Comparison of ENCODE assay signal across 9 cellular contexts in genomic region chr9:120867676-120868338, GRCh38. TPM values are rescaled to one million over a fixed set of nuclear protein-coding genes. Genes with fewer than 3 reads are reported as not detected.
DNase-seq lines count a peak whose midpoint lies in the region; ATAC-seq and TF ChIP-seq lines count a peak whose summit lies in the region.
"Had no signal": no experiment of that assay in that cellular context is flagged by ENCODE, and none has a peak within 500 bp of the region (broad histone marks: within the 10 kb centered on the region; RNA-seq: fewer than 3 reads in every experiment).

No MANE protein-coding gene starts in this region.

- peak overlapping the region; percentile 27 to 64 (median 52); a peak in 17 of 20 replicates for H3K4me3 ChIP-seq in BLaER1 treated with 17β-estradiol and CSF1 and Interleukin-3, amounts not matched to agents 10 nM and 100 nM
- peak overlapping the region; percentile 42 for H3K4me3 ChIP-seq in OCI-LY7 (ENCODE audit: low read depth, low read length, poor library complexity, severe bottlenecking)
- peak overlapping the region; percentile 35 for H3K4me3 ChIP-seq in endocrine pancreas (ENCODE audit: control insufficient read depth, insufficient read depth, low read length)

- H3K79me2 ChIP-seq in OCI-LY7 (ENCODE audit: insufficient read depth, low read depth, low read length) = no peaks in the 10 kb centered on the region

- no peak overlapping the region for H3K4me3 Mint-ChIP-seq in osteocyte (ENCODE audit: unreplicated experiment)

- peak overlapping the region; percentile 67 to 94 (median 82) for H3K4me2 ChIP-seq in BLaER1 treated with 17β-estradiol and CSF1 and Interleukin-3, amounts not matched to agents 10 nM and 100 nM
- H3K4me2 ChIP-seq in OCI-LY7 (ENCODE audit: low read length) = peak overlapping the region; percentile 70

- TF ChIP-seq CTCF in OCI-LY7 (conservative IDR thresholded peaks at IDR 0.05; ENCODE audit: low read length) = no peak
- TF ChIP-seq CTCF in osteocyte (IDR thresholded peaks at IDR 0.05) = no peak

- peak overlapping the region; percentile 43 for H3K27ac Mint-ChIP-seq in osteocyte (ENCODE audit: unreplicated experiment)

- H3K9me3 Mint-ChIP-seq in osteocyte (ENCODE audit: unreplicated experiment) = no peaks in the 10 kb centered on the region

- H3K36me3 Mint-ChIP-seq in osteocyte (ENCODE audit: unreplicated experiment) = peaks cover 42% of the 10 kb centered on the region

- H3K9ac ChIP-seq in BLaER1 treated with 17β-estradiol and CSF1 and Interleukin-3, amounts not matched to agents 10 nM and 100 nM = peak overlapping the region in 10 of 11 experiments; percentile 32 to 77 (median 66); a peak in 19 of 22 replicates
- no peak overlapping the region for H3K9ac ChIP-seq in endocrine pancreas (ENCODE audit: control insufficient read depth, insufficient read depth, low read length)

- POLR2A ChIA-PET in OCI-LY7 (lab: Charles Lee) = interaction anchor here (0.5 to 1.2 kb wide), 8 partner anchors 9 to 251 kb away, joined by 3 to 6 read pairs (median 3); partner anchors contain the start of gene FBXW2

- peaks cover 24% of the 10 kb centered on the region for H3K4me1 Mint-ChIP-seq in osteocyte (ENCODE audit: unreplicated experiment)

- H3K36me3 ChIP-seq in BLaER1 treated with 17β-estradiol and CSF1 and Interleukin-3, amounts not matched to agents 10 nM and 100 nM = peaks cover 42 to 82% (median 75%) of the 10 kb centered on the region in 11 experiments
- H3K36me3 ChIP-seq in OCI-LY7 (ENCODE audit: insufficient read depth, low read length) (peaks cover 91% of the 10 kb centered on the region), endocrine pancreas (ENCODE audit: control insufficient read depth, insufficient read depth, low read length) (no peaks in the 10 kb centered on the region)

- DNase-seq in OCI-LY7 (ENCODE audit: low spot score) (no peak), osteocyte (ENCODE audit: extremely low spot score, unreplicated experiment) (no peak), ureter (ENCODE audit: low spot score) (no peak), NCI-H2029 (lab: John Stamatoyannopoulos, UW) (no peak), NCI-H2029 treated with DMSO at 0.1 percent for 48 hours (lab: John Stamatoyannopoulos, UW) (no peak)
- DNase-seq: cerebellar nuclear complex had no signal

- peaks cover 20 to 29% (median 24%) of the 10 kb centered on the region in 10 experiments for H3K4me1 ChIP-seq in BLaER1 treated with 17β-estradiol and CSF1 and Interleukin-3, amounts not matched to agents 10 nM and 100 nM
- H3K4me1 ChIP-seq in OCI-LY7 (ENCODE audit: insufficient read depth, low read length, poor library complexity, severe bottlenecking) (peaks cover 22% of the 10 kb centered on the region), endocrine pancreas (ENCODE audit: control insufficient read depth, insufficient read depth, low read length) (no peaks in the 10 kb centered on the region)

- peaks cover 0 to 16% (median 0%) of the 10 kb centered on the region in 11 experiments; a peak in 2 of 22 replicates for H4K20me1 ChIP-seq in BLaER1 treated with 17β-estradiol and CSF1 and Interleukin-3, amounts not matched to agents 10 nM and 100 nM
- no peaks in the 10 kb centered on the region for H4K20me1 ChIP-seq in OCI-LY7 (ENCODE audit: insufficient read depth, low read length)

- H3K27me3 ChIP-seq in BLaER1 treated with 17β-estradiol and CSF1 and Interleukin-3, amounts not matched to agents 10 nM and 100 nM = no peaks in the 10 kb centered on the region
- H3K27me3 ChIP-seq in endocrine pancreas (ENCODE audit: control insufficient read depth, insufficient read depth, low read length) = no peaks in the 10 kb centered on the region

- CTCF ChIA-PET in OCI-LY7 (lab: Charles Lee; ENCODE audit: unreplicated experiment) = interaction anchor here (1.1 kb wide), 2 partner anchors 13 to 15 kb away, joined by 3 to 4 read pairs; no protein-coding TSS in a partner anchor

- no peak overlapping the region for H2AFZ ChIP-seq in OCI-LY7 (ENCODE audit: low read length)

- intact Hi-C loops in OCI-LY7 (cut with micrococcal nuclease; ENCODE audit: unreplicated experiment) = loop anchor here (1.0 kb wide), 1 partner anchor 25 kb away; no protein-coding TSS in a partner anchor

- H3K9me2 ChIP-seq in OCI-LY7 (ENCODE audit: insufficient read depth, low read length) = no peaks in the 10 kb centered on the region

- no peaks in the 10 kb centered on the region for H3K27me3 Mint-ChIP-seq in osteocyte (ENCODE audit: unreplicated experiment)

- H3K9me3 ChIP-seq in BLaER1 treated with 17β-estradiol and CSF1 and Interleukin-3, amounts not matched to agents 10 nM and 100 nM (replicated peaks in 1 of 11) = no peaks in the 10 kb centered on the region
- no peaks in the 10 kb centered on the region for H3K9me3 ChIP-seq in OCI-LY7 (ENCODE audit: low read length)
- H3K9me3 ChIP-seq in endocrine pancreas (ENCODE audit: control insufficient read depth, low read length) = no peaks in the 10 kb centered on the region

- peak overlapping the region; percentile 53 to 77 (median 70); a peak in 19 of 22 replicates for H3K27ac ChIP-seq in BLaER1 treated with 17β-estradiol and CSF1 and Interleukin-3, amounts not matched to agents 10 nM and 100 nM
- no peak overlapping the region for H3K27ac ChIP-seq in OCI-LY7 (ENCODE audit: low read depth, low read length, poor library complexity, severe bottlenecking)

- no TSS peak for BruUV-seq in OCI-LY7 (replicated peaks; lab: Mats Ljungman, UMichigan)

- ATAC-seq in HG03025 (IDR thresholded peaks at IDR 0.05; ENCODE audit: low FRiP score, unreplicated experiment) = no peak

RNA-seq across cellular contexts. Expression of gene PHF19, which starts 9.2 kb away (rescaled TPM):
- 102 and 108 TPM in 2 replicates for total RNA-seq in OCI-LY7 (2014; rRNA removed; shearing (Covaris generic))
- 211 and 214 TPM in 2 replicates for total RNA-seq in OCI-LY7 (2022)
- 194 and 212 TPM in 2 replicates for total RNA-seq in osteocyte
- total RNA-seq in ureter = 33.3 TPM

RNA-seq across cellular contexts. Expression of gene PSMD5, which starts 25.1 kb away (rescaled TPM):
- 10.0 and 12.0 TPM in 2 replicates for total RNA-seq in OCI-LY7 (2014; rRNA removed; shearing (Covaris generic))
- 33.3 and 36.8 TPM in 2 replicates for total RNA-seq in OCI-LY7 (2022)
- 53.3 and 69.5 TPM in 2 replicates for total RNA-seq in osteocyte
- 53.4 TPM for total RNA-seq in ureter

RNA-seq across cellular contexts. Expression of gene TRAF1, which starts 58.8 kb away (rescaled TPM):
- 23.7 and 24.2 TPM in 2 replicates for total RNA-seq in OCI-LY7 (2014; rRNA removed; shearing (Covaris generic))
- total RNA-seq in OCI-LY7 (2022) = 40.3 and 50.5 TPM in 2 replicates
- 7.1 and 7.8 TPM in 2 replicates for total RNA-seq in osteocyte
- 10.0 TPM for total RNA-seq in ureter
